Comparison of ENCODE assay signal across 12 cellular contexts in the genomic region with DNA sequence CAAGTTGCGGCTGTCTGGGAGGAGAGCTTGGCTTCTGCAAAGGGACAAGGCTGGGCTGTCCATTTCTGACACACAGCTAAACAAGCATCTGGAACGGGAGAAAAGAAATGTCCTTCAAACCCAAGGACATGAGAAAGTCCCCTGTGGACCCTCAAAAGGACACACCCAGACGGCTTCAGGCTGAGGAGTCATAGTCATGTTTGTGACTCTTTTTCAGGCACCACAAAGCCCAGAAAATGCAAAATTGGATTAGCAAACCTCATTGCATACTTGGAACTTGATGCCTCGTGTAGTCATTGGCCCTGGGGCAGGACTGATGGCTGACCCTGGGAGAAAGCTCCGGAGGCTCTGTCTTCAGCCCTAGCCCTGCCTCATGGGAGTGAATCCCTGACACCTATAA.
"Had no signal": no experiment of that assay in that cellular context is flagged by ENCODE, and none has a peak within 500 bp of the region (broad histone marks: within the 10 kb centered on the region; RNA-seq: fewer than 3 reads in every experiment).

No MANE protein-coding gene starts in this region.

- DNase-seq: activated B cell treated with CpG ODN at 0.5 μM for 24 hours; activated CD4-positive, alpha-beta T cell treated with anti-CD3 and anti-CD28 coated beads, Interleukin-2, amount 10 ng/mL, durations not matched to agents 7 days and 5 days; activated naive CD8-positive, alpha-beta T cell treated with anti-CD3 and anti-CD28 coated beads for 36 hours; brain microvascular endothelial cell; cortex of kidney; effector CD8-positive, alpha-beta T cell; foreskin fibroblast; psoas muscle; stimulated activated naive CD8-positive, alpha-beta T cell treated with anti-CD3 and anti-CD28 coated beads, Interleukin-15, amount 100 ng/mL, for 72 hours; T-helper 17 cell had no signal

- H3K4me3 ChIP-seq: psoas muscle, right lobe of liver, thoracic aorta had no signal

- H3K27me3 ChIP-seq: brain microvascular endothelial cell, right lobe of liver had no signal

- H3K27ac ChIP-seq: brain microvascular endothelial cell, psoas muscle, right lobe of liver, thoracic aorta had no signal

- H3K9me3 ChIP-seq: psoas muscle, right lobe of liver, thoracic aorta had no signal

- ATAC-seq: psoas muscle; stimulated activated naive CD8-positive, alpha-beta T cell treated with anti-CD3 and anti-CD28 coated beads, Interleukin-15, amount 100 ng/mL, for 72 hours; T-helper 17 cell had no signal

- H3K36me3 ChIP-seq: brain microvascular endothelial cell, right lobe of liver, thoracic aorta had no signal
